ENCODE assay signal across 9 cellular contexts in genomic region chr1:220786057-220786336, GRCh38. TPM values are rescaled to one million over a fixed set of nuclear protein-coding genes. Genes with fewer than 3 reads are reported as not detected.
DNase-seq lines count a peak whose midpoint lies in the region; ATAC-seq and TF ChIP-seq lines count a peak whose summit lies in the region.
"Had no signal": no experiment of that assay in that cellular context is flagged by ENCODE, and none has a peak within 500 bp of the region (broad histone marks: within the 10 kb centered on the region; RNA-seq: fewer than 3 reads in every experiment).

No MANE protein-coding gene starts in this region.

- no peaks in the 10 kb centered on the region for H4K20me1 ChIP-seq in osteoblast (ENCODE audit: insufficient read depth, low read length)

- H3K4me3 ChIP-seq in epithelial cell of proximal tubule (ENCODE audit: low read depth, low read length) = peak overlapping the region; percentile 63
- H3K4me3 ChIP-seq in osteoblast (ENCODE audit: insufficient read depth, low read length) = peak overlapping the region; percentile 73
- no peak overlapping the region for H3K4me3 ChIP-seq in CD8-positive, alpha-beta memory T cell (ENCODE audit: low read length)

- no peaks in the 10 kb centered on the region for H3K27me3 ChIP-seq in osteoblast (ENCODE audit: insufficient read depth, low read length)
- H3K27me3 ChIP-seq in CD8-positive, alpha-beta memory T cell (ENCODE audit: insufficient read depth, low read length, poor library complexity, severe bottlenecking) = no peaks in the 10 kb centered on the region

- no peaks in the 10 kb centered on the region for H3K9me3 ChIP-seq in osteoblast (ENCODE audit: low read depth, low read length)
- H3K9me3 ChIP-seq in CD8-positive, alpha-beta memory T cell (ENCODE audit: low read length) = no peaks in the 10 kb centered on the region

- H3K79me2 ChIP-seq in osteoblast (ENCODE audit: insufficient read depth, low read length) = no peaks in the 10 kb centered on the region

- no peaks in the 10 kb centered on the region for H3K36me3 Mint-ChIP-seq in CD8-positive, alpha-beta memory T cell

- POLR2A ChIA-PET in CD8-positive, alpha-beta memory T cell (lab: Charles Lee) = no interaction called here

- CTCF ChIA-PET in CD8-positive, alpha-beta memory T cell (lab: Charles Lee) = no interaction called here

- H3K4me3 Mint-ChIP-seq in CD8-positive, alpha-beta memory T cell = no peak overlapping the region
- H3K4me3 Mint-ChIP-seq: activated T-cell treated with anti-CD3 and anti-CD28 coated beads, Interleukin-2, amount 50 U/mL, for 4 hours had no signal

- peaks cover 0 to 4% (median 0%) of the 10 kb centered on the region in 5 donors for H3K9me3 Mint-ChIP-seq in CD8-positive, alpha-beta memory T cell
- H3K9me3 Mint-ChIP-seq: activated T-cell treated with anti-CD3 and anti-CD28 coated beads, Interleukin-2, amount 50 U/mL, for 4 hours had no signal

- no peaks in the 10 kb centered on the region for H3K36me3 ChIP-seq in osteoblast (ENCODE audit: insufficient read depth, low read length)
- H3K36me3 ChIP-seq in CD8-positive, alpha-beta memory T cell (ENCODE audit: insufficient read depth, low read length) = no peaks in the 10 kb centered on the region

- peak overlapping the region; percentile 72 for H2AFZ ChIP-seq in osteoblast (ENCODE audit: low read length)

- H3K27ac Mint-ChIP-seq in CD8-positive, alpha-beta memory T cell = no peak overlapping the region

- H3K4me1 ChIP-seq in osteoblast (ENCODE audit: insufficient read depth, low read length) = peaks cover 8% of the 10 kb centered on the region
- H3K4me1 ChIP-seq in CD8-positive, alpha-beta memory T cell (ENCODE audit: insufficient read depth, low read length) = no peaks in the 10 kb centered on the region

- peak overlapping the region; percentile 85 for H3K4me2 ChIP-seq in osteoblast (ENCODE audit: insufficient read depth, low read length)

- no peaks in the 10 kb centered on the region for H3K4me1 Mint-ChIP-seq in CD8-positive, alpha-beta memory T cell

- H3K27me3 Mint-ChIP-seq in CD8-positive, alpha-beta memory T cell = peaks cover 21 to 53% of the 10 kb centered on the region in 2 donors

- no peak for TF ChIP-seq CTCF in epithelial cell of proximal tubule (conservative IDR thresholded peaks at IDR 0.05; ENCODE audit: low read depth, low read length)
- no peak for TF ChIP-seq CTCF in osteoblast (IDR thresholded peaks at IDR 0.05; ENCODE audit: extremely low read depth, low read depth, low read length)

- peak; percentile 17 for ATAC-seq in GM18511 (IDR thresholded peaks at IDR 0.05; ENCODE audit: unreplicated experiment)
- peak; percentile 13 for ATAC-seq in HG03354 (IDR thresholded peaks at IDR 0.05; ENCODE audit: poor library complexity, severe bottlenecking, unreplicated experiment)
- no peak for ATAC-seq in HG03342 (IDR thresholded peaks at IDR 0.05; ENCODE audit: unreplicated experiment)

- no peak overlapping the region for H3K27ac ChIP-seq in osteoblast (ENCODE audit: low read depth, low read length)
- H3K27ac ChIP-seq in CD8-positive, alpha-beta memory T cell (ENCODE audit: low read depth, low read length) = no peak overlapping the region

- DNase-seq in epithelial cell of proximal tubule (ENCODE audit: low read depth) = no peak
- DNase-seq in osteoblast (ENCODE audit: insufficient read length, low spot score, missing footprints) = no peak
- no peak for DNase-seq in AG08395 (ENCODE audit: low spot score)
- no peak for DNase-seq in medulla oblongata (ENCODE audit: extremely low spot score)
- no peak for DNase-seq in CD8-positive, alpha-beta memory T cell
- DNase-seq: activated T-cell treated with anti-CD3 and anti-CD28 coated beads, Interleukin-2, amount 50 U/mL, for 4 hours had no signal

RNA-seq across cellular contexts. Expression of gene MTARC1, which starts 0.7 kb away (rescaled TPM):
- 3.9 and 12.0 TPM in 2 replicates for total RNA-seq in epithelial cell of proximal tubule
- 2.9 TPM in 2 replicates for total RNA-seq in osteoblast
- total RNA-seq in CD8-positive, alpha-beta memory T cell = not detected
- polyA plus RNA-seq in CD8-positive, alpha-beta memory T cell = not detected

RNA-seq across cellular contexts. Expression of gene MTARC2, which starts 37.9 kb away (rescaled TPM):
- total RNA-seq in epithelial cell of proximal tubule (7.7 and 13.8 TPM in 2 replicates), osteoblast (7.7 and 9.4 TPM in 2 replicates)
- not detected for total RNA-seq in CD8-positive, alpha-beta memory T cell
- not detected for polyA plus RNA-seq in CD8-positive, alpha-beta memory T cell
